Comparison of ENCODE assay signal across 9 cellular contexts in genomic region chr1:46333300-46334029, GRCh38. TPM values are rescaled to one million over a fixed set of nuclear protein-coding genes. Genes with fewer than 3 reads are reported as not detected.
DNase-seq lines count a peak whose midpoint lies in the region; ATAC-seq and TF ChIP-seq lines count a peak whose summit lies in the region.
"Had no signal": no experiment of that assay in that cellular context is flagged by ENCODE, and none has a peak within 500 bp of the region (broad histone marks: within the 10 kb centered on the region; RNA-seq: fewer than 3 reads in every experiment).

No MANE protein-coding gene starts in this region.

- no peaks in the 10 kb centered on the region for H3K36me3 ChIP-seq in HEK293 (ENCODE audit: control insufficient read depth in 2 of 2, insufficient read depth in 1 of 2, low read length in 2 of 2)

- H3K4me1 ChIP-seq in HEK293 (ENCODE audit: control insufficient read depth, insufficient read depth, low read length), result no peaks in the 10 kb centered on the region

- peak; percentile 36 to 55 for DNase-seq in NCI-H524 (lab: John Stamatoyannopoulos, UW)
- no peak for DNase-seq in NCI-H524 treated with DMSO at 0.1 percent for 48 hours (lab: John Stamatoyannopoulos, UW)
- DNase-seq in NCI-H146 treated with DMSO at 0.1 percent for 48 hours (lab: John Stamatoyannopoulos, UW; ENCODE audit: unreplicated experiment), result peak; percentile 6
- peak; percentile 27 for DNase-seq in astrocyte of the spinal cord (ENCODE audit: low read depth, low spot score)
- no peak for DNase-seq in naive B cell
- no peak for DNase-seq in 8988T
- no peak for DNase-seq in HK-2 (ENCODE audit: unreplicated experiment)

- in situ Hi-C loops in astrocyte of the spinal cord (cut with HindIII; ENCODE audit: low sequenced_read_pairs), result no loop called here

- TF ChIP-seq CTCF in HEK293 (tag by site-specific recombination; IDR thresholded peaks at IDR 0.05) (peak; percentile 22; the same call in 1 of the 2 replicates), astrocyte of the spinal cord (IDR thresholded peaks at IDR 0.05; ENCODE audit: low read depth, low read length) (peak; percentile 52)

- peak overlapping the region in 1 of 6 donors; percentile 89 for H3K27ac Mint-ChIP-seq in naive B cell
- H3K27ac Mint-ChIP-seq: stimulated activated naive CD8-positive, alpha-beta T cell treated with anti-CD3 and anti-CD28 coated beads, Interleukin-15, Interleukin-2, amounts not matched to agents 100 ng/mL and 50 ng/mL, for 24 hours had no signal

- H3K4me3 Mint-ChIP-seq in naive B cell, result peak overlapping the region in 1 of 8 donors; percentile 35
- H3K4me3 Mint-ChIP-seq: stimulated activated naive CD8-positive, alpha-beta T cell treated with anti-CD3 and anti-CD28 coated beads, Interleukin-15, Interleukin-2, amounts not matched to agents 100 ng/mL and 50 ng/mL, for 24 hours had no signal

- H3K4me1 Mint-ChIP-seq in naive B cell, result peaks cover 8 to 16% (median 13%) of the 10 kb centered on the region in 3 donors

- CTCF ChIA-PET in HEK293 (lab: Yijun Ruan, JAX), result interaction anchor here (0.5 to 2.1 kb wide), 14 partner anchors 9 to 705 kb away, joined by 3 to 37 read pairs (median 4); no protein-coding TSS in a partner anchor

- no peak overlapping the region for H3K27ac ChIP-seq in HEK293 (ENCODE audit: extremely low read depth, low read depth, low read length)

- no peaks in the 10 kb centered on the region for H3K36me3 Mint-ChIP-seq in naive B cell

- POLR2A ChIA-PET in HEK293 (lab: Yijun Ruan, JAX), result interaction anchor here (0.6 to 1.2 kb wide), 4 partner anchors 12 to 46 kb away, joined by 3 to 6 read pairs (median 4); no protein-coding TSS in a partner anchor

- no peaks in the 10 kb centered on the region for H3K9me3 ChIP-seq in HEK293 (ENCODE audit: control insufficient read depth, insufficient read depth, low read depth, low read length)

- H3K4me3 ChIP-seq in HEK293 (ENCODE audit: low read depth, low read length), result no peak overlapping the region
- H3K4me3 ChIP-seq in astrocyte of the spinal cord (ENCODE audit: low read depth, low read length), result no peak overlapping the region

- no peaks in the 10 kb centered on the region for H3K27me3 Mint-ChIP-seq in naive B cell
- H3K27me3 Mint-ChIP-seq: stimulated activated naive CD8-positive, alpha-beta T cell treated with anti-CD3 and anti-CD28 coated beads, Interleukin-15, Interleukin-2, amounts not matched to agents 100 ng/mL and 50 ng/mL, for 24 hours had no signal

- no peaks in the 10 kb centered on the region for H3K9me3 Mint-ChIP-seq in naive B cell
- H3K9me3 Mint-ChIP-seq: stimulated activated naive CD8-positive, alpha-beta T cell treated with anti-CD3 and anti-CD28 coated beads, Interleukin-15, Interleukin-2, amounts not matched to agents 100 ng/mL and 50 ng/mL, for 24 hours had no signal

- peak; percentile 32 to 55 for ATAC-seq in naive B cell (ENCODE audit: low read depth in 2 of 2)

TF ChIP-seq in HEK293, 187 proteins besides CTCF, POLR2A, EP300 and RAD21:
- TF ChIP-seq ZNF654 (tag by site-specific recombination; IDR thresholded peaks at IDR 0.05; ENCODE audit: low read depth) (peak; percentile 75), ZNF138 (tag by site-specific recombination; IDR thresholded peaks at IDR 0.05; ENCODE audit: borderline replicate concordance) (no peak), ZBTB20 (tag by site-specific recombination; IDR thresholded peaks at IDR 0.05) (peak; percentile 56; the same call in 1 of the 2 replicates), ZNF555 (tag by site-specific recombination; conservative IDR thresholded peaks at IDR 0.05) (no peak), BCL6B (tag by site-specific recombination; IDR thresholded peaks at IDR 0.05) (peak; percentile 77), PATZ1 (tag by site-specific recombination; IDR thresholded peaks at IDR 0.05) (peak; percentile 12; the same call in 1 of the 2 replicates), ZNF561 (tag by site-specific recombination; IDR thresholded peaks at IDR 0.05; ENCODE audit: borderline replicate concordance) (0 out of 2 replicates have a peak, but pooled peaks have one; percentile 27), ZNF394 (tag by site-specific recombination; IDR thresholded peaks at IDR 0.05; ENCODE audit: borderline replicate concordance) (peak; percentile 19; the same call in 1 of the 2 replicates)
TF ChIP-seq in HEK293: peak in this region for 6.

RNA-seq across cellular contexts. Expression of gene NSUN4, which starts 7.1 kb away (rescaled TPM):
- 10 to 100 TPM; 20.4 to 32.2 (median 23.6) TPM for polyA plus RNA-seq in naive B cell (ENCODE audit: low read depth in 6 of 6)

RNA-seq across cellular contexts. Expression of gene UQCRH, which starts 30.0 kb away (rescaled TPM):
- polyA plus RNA-seq in naive B cell (ENCODE audit: low read depth in 6 of 6), result 100 to 1,000 TPM; 280 to 322 (median 304) TPM

RNA-seq across cellular contexts. Expression of gene LRRC41, which starts 30.0 kb away (rescaled TPM):
- polyA plus RNA-seq in naive B cell (ENCODE audit: low read depth in 6 of 6), result 10 to 100 TPM; 35.6 to 52.5 (median 46.0) TPM

Comparison
In these comparisons a context has a peak if more than half of its experiments do, and no peak if none do; other contexts are left out.
1. DNase-seq: peak in NCI-H524 (2 of 2), NCI-H146 treated with DMSO at 0.1 percent for 48 hours (single experiment) and astrocyte of the spinal cord (single experiment); none in NCI-H524 treated with DMSO at 0.1 percent for 48 hours (single experiment), naive B cell (single experiment), 8988T (single experiment) and HK-2 (single experiment).